ENCODE assay signal across 8 cellular contexts in genomic region chr10:118241229-118242137, GRCh38.
DNase-seq lines count a peak whose midpoint lies in the region; ATAC-seq and TF ChIP-seq lines count a peak whose summit lies in the region.

No MANE protein-coding gene starts in this region.

- no peaks in the 10 kb centered on the region for H3K9me3 ChIP-seq in colonic mucosa

- H3K36me3 ChIP-seq in colonic mucosa: no peaks in the 10 kb centered on the region

- no peak overlapping the region for H3K9ac ChIP-seq in colonic mucosa (ENCODE audit: low read depth in 2 of 2, low read length in 2 of 2)

- intact Hi-C loops in colonic mucosa (cut with DNase I) (loop anchor here (2.0 to 5.0 kb wide), 3 partner anchors 379 to 745 kb away; no protein-coding TSS in a partner anchor), left colon (cut with DNase I, micrococcal nuclease) (loop anchor here in 1 of 2 donors (2.0 kb wide), 1 partner anchor 745 kb away; no protein-coding TSS in a partner anchor)

- H3K27me3 ChIP-seq in colonic mucosa: peaks cover 3% of the 10 kb centered on the region

- peak; percentile 74 for ATAC-seq in left colon
- no peak for ATAC-seq in GM19324 (IDR thresholded peaks at IDR 0.05; ENCODE audit: low FRiP score, unreplicated experiment)

- peak; percentile 90 for TF ChIP-seq CTCF in colonic mucosa (IDR thresholded peaks at IDR 0.05)

- H3K27ac ChIP-seq in colonic mucosa: no peak overlapping the region

- DNase-seq in AG20443 (ENCODE audit: low spot score) (peak; percentile 73), H4 (ENCODE audit: low spot score) (peak; percentile 75), NCI-H226 (peak; percentile 3), colonic mucosa (peak; percentile 82), left colon (peak; percentile 37 to 84)
- peak; percentile 54 to 68 for DNase-seq in activated CD4-positive, alpha-beta T cell treated with anti-CD3 and anti-CD28 coated beads for 24 hours (ENCODE audit: low read depth in 2 of 2)
- peak; percentile 63 for DNase-seq in stimulated activated CD4-positive, alpha-beta T cell treated with anti-CD3 and anti-CD28 coated beads, Interleukin-4, amount 100 ng/mL, for 1 hour

- H3K4me3 ChIP-seq in colonic mucosa: no peak overlapping the region

- no peaks in the 10 kb centered on the region for H3K4me1 ChIP-seq in colonic mucosa

Comparison
In these comparisons a context has a peak if more than half of its experiments do, and no peak if none do; other contexts are left out.
1. DNase-seq: peak in every context shown above with its lines; median percentile 82 in colonic mucosa; 75 in H4; 73 in AG20443; 63 in stimulated activated CD4-positive, alpha-beta T cell treated with anti-CD3 and anti-CD28 coated beads, Interleukin-4, amount 100 ng/mL, for 1 hour; 61 in activated CD4-positive, alpha-beta T cell treated with anti-CD3 and anti-CD28 coated beads for 24 hours; 60 in left colon; 3 in NCI-H226.